In genomic region chr11:35711173-35711910, GRCh38 we compare ENCODE assay signal across 18 cellular contexts. TPM values are rescaled to one million over a fixed set of nuclear protein-coding genes. Genes with fewer than 3 reads are reported as not detected.
DNase-seq lines count a peak whose midpoint lies in the region; ATAC-seq and TF ChIP-seq lines count a peak whose summit lies in the region.
"Had no signal": no experiment of that assay in that cellular context is flagged by ENCODE, and none has a peak within 500 bp of the region (broad histone marks: within the 10 kb centered on the region; RNA-seq: fewer than 3 reads in every experiment).

No MANE protein-coding gene starts in this region.

- CTCF ChIA-PET in BJ (lab: Yijun Ruan, JAX), result interaction anchor here (1.0 kb wide), 1 partner anchor 420 kb away, joined by 3 read pairs; no protein-coding TSS in a partner anchor
- CTCF ChIA-PET in SK-N-SH (lab: Yijun Ruan, JAX), result no interaction called here

- intact Hi-C loops in esophagus muscularis mucosa (cut with DNase I), result no loop called here

- peaks cover 0 to 3% of the 10 kb centered on the region in 2 experiments; a peak in 2 of 4 replicates for H3K4me1 Mint-ChIP-seq in H9

- H3K9me2 ChIP-seq in SK-N-SH, result no peaks in the 10 kb centered on the region

- no peak overlapping the region for H3K4me3 Mint-ChIP-seq in H9
- H3K4me3 Mint-ChIP-seq: activated naive CD4-positive, alpha-beta T cell treated with anti-CD3 and anti-CD28 coated beads, Interleukin-2, amount 50 U/mL, for 24 hours; T-helper 17 cell had no signal

- H4K91ac ChIP-seq in H9 (ENCODE audit: insufficient read length, low read depth, low read length), result no peak overlapping the region

- POLR2A ChIA-PET in BJ (lab: Charles Lee) (no interaction called here), SK-N-SH (lab: Yijun Ruan, JAX) (no interaction called here)

- no peak overlapping the region for H2AK5ac ChIP-seq in H9 (ENCODE audit: insufficient read length, low read length)

- H3K27ac ChIP-seq in H9 (ENCODE audit: insufficient read length, low read depth, low read length) (no peak overlapping the region), SK-N-SH (ENCODE audit: low read depth in 2 of 2, low read length in 1 of 2) (no peak overlapping the region), foreskin keratinocyte (no peak overlapping the region), esophagus muscularis mucosa (replicated peaks in 1 of 4) (no peak overlapping the region)
- H3K27ac ChIP-seq: cardiac muscle cell, upper lobe of right lung had no signal

- H3K79me1 ChIP-seq in H9 (ENCODE audit: insufficient read depth, low read depth, low read length, poor library complexity, severe bottlenecking), result no peaks in the 10 kb centered on the region

- no peak overlapping the region for H2BK12ac ChIP-seq in H9 (ENCODE audit: insufficient read length, low read depth, low read length)

- H3K9me3 ChIP-seq in H9 (ENCODE audit: control insufficient read depth, low read depth, low read length) (no peaks in the 10 kb centered on the region), SK-N-SH (no peaks in the 10 kb centered on the region), esophagus muscularis mucosa (no peaks in the 10 kb centered on the region)
- H3K9me3 ChIP-seq: upper lobe of right lung had no signal

- no peak overlapping the region for H2BK20ac ChIP-seq in H9 (ENCODE audit: low read depth, low read length, poor library complexity, severe bottlenecking)

- H3T11ph ChIP-seq in H9 (ENCODE audit: low read length), result no peak overlapping the region

- H3K36me3 ChIP-seq in BJ (ENCODE audit: control insufficient read depth, insufficient read depth, low read length) (no peaks in the 10 kb centered on the region), SK-N-SH (replicated peaks in 1 of 2; ENCODE audit: control insufficient read depth in 1 of 2, insufficient read depth in 2 of 2, low read length in 1 of 2) (no peaks in the 10 kb centered on the region), esophagus muscularis mucosa (no peaks in the 10 kb centered on the region)
- H3K36me3 ChIP-seq: cardiac muscle cell, upper lobe of right lung had no signal

- H2AFZ ChIP-seq in H9 (ENCODE audit: low read length) (no peak overlapping the region), SK-N-SH (ENCODE audit: low read depth) (no peak overlapping the region)

- no peak overlapping the region for H3K23ac ChIP-seq in H9 (ENCODE audit: insufficient read length, low read depth, low read length)

- no peaks in the 10 kb centered on the region for H3K23me2 ChIP-seq in H9 (ENCODE audit: insufficient read length, low read depth, low read length, poor library complexity, severe bottlenecking)

- H3K9ac ChIP-seq in H9 (ENCODE audit: extremely low read depth, insufficient read length, low read length), result no peak overlapping the region
- no peak overlapping the region for H3K9ac ChIP-seq in SK-N-SH

- H3K4ac ChIP-seq in H9 (ENCODE audit: low read depth, low read length), result no peak overlapping the region

- H3K14ac ChIP-seq in H9 (ENCODE audit: insufficient read depth, low read length), result no peak overlapping the region

- no peak overlapping the region for H3K4me3 ChIP-seq in BJ (ENCODE audit: low read depth, low read length)
- no peak overlapping the region for H3K4me3 ChIP-seq in SK-N-SH (ENCODE audit: low read depth in 2 of 2, low read length in 1 of 2)
- no peak overlapping the region for H3K4me3 ChIP-seq in esophagus muscularis mucosa
- H3K4me3 ChIP-seq: cardiac muscle cell, upper lobe of right lung had no signal

- H2BK120ac ChIP-seq in H9 (ENCODE audit: low read depth, low read length, poor library complexity, severe bottlenecking), result no peak overlapping the region

- no peaks in the 10 kb centered on the region for H3K79me2 ChIP-seq in H9 (ENCODE audit: insufficient read depth, low read length)
- peaks cover 29% of the 10 kb centered on the region for H3K79me2 ChIP-seq in SK-N-SH (ENCODE audit: insufficient read depth)

- no peak for TF ChIP-seq EP300 in SK-N-SH (IDR thresholded peaks at IDR 0.05; ENCODE audit: borderline replicate concordance in 1 of 2, low read depth in 1 of 2, low read length in 1 of 2)
- TF ChIP-seq EP300 in esophagus muscularis mucosa (IDR thresholded peaks at IDR 0.05), result no peak

- H2BK15ac ChIP-seq in H9 (ENCODE audit: low read depth, low read length), result no peak overlapping the region

- H3K27me3 ChIP-seq in BJ (ENCODE audit: control insufficient read depth, insufficient read depth, low read length) (no peaks in the 10 kb centered on the region), H9 (ENCODE audit: insufficient read depth, low read length) (no peaks in the 10 kb centered on the region), SK-N-SH (ENCODE audit: insufficient read depth) (no peaks in the 10 kb centered on the region), foreskin keratinocyte (no peaks in the 10 kb centered on the region), esophagus muscularis mucosa (no peaks in the 10 kb centered on the region)
- H3K27me3 ChIP-seq: cardiac muscle cell, upper lobe of right lung had no signal

- H3K27ac Mint-ChIP-seq in H9, result no peak overlapping the region
- H3K27ac Mint-ChIP-seq: activated naive CD4-positive, alpha-beta T cell treated with anti-CD3 and anti-CD28 coated beads, Interleukin-2, amount 50 U/mL, for 24 hours; T-helper 17 cell had no signal

- H3K4me2 ChIP-seq in H9 (ENCODE audit: insufficient read depth, insufficient read length, low read length), result no peak overlapping the region
- no peak overlapping the region for H3K4me2 ChIP-seq in SK-N-SH

- H3K27me3 Mint-ChIP-seq in H9 (ENCODE audit: low read depth), result no peaks in the 10 kb centered on the region
- H3K27me3 Mint-ChIP-seq: activated naive CD4-positive, alpha-beta T cell treated with anti-CD3 and anti-CD28 coated beads, Interleukin-2, amount 50 U/mL, for 24 hours; T-helper 17 cell had no signal

- no peak overlapping the region for H4K5ac ChIP-seq in H9 (ENCODE audit: insufficient read length, low read depth, low read length)

- no peaks in the 10 kb centered on the region; the same call in 1 of the 2 replicates for H3K4me1 ChIP-seq in H9 (ENCODE audit: insufficient read depth, low read length)
- H3K4me1 ChIP-seq in SK-N-SH (ENCODE audit: control insufficient read depth in 1 of 2, insufficient read depth in 2 of 2, low read depth in 1 of 2, low read length in 1 of 2), result no peaks in the 10 kb centered on the region
- H3K4me1 ChIP-seq in foreskin keratinocyte, result no peaks in the 10 kb centered on the region
- H3K4me1 ChIP-seq in esophagus muscularis mucosa, result peaks cover 0 to 11% (median 3%) of the 10 kb centered on the region in 4 donors
- H3K4me1 ChIP-seq: upper lobe of right lung had no signal

- H4K20me1 ChIP-seq in H9 (ENCODE audit: control insufficient read depth, insufficient read depth, insufficient read length), result no peaks in the 10 kb centered on the region
- peaks cover 21% of the 10 kb centered on the region for H4K20me1 ChIP-seq in SK-N-SH (ENCODE audit: insufficient read depth)

- no peaks in the 10 kb centered on the region for H3K9me3 Mint-ChIP-seq in H9
- H3K9me3 Mint-ChIP-seq: activated naive CD4-positive, alpha-beta T cell treated with anti-CD3 and anti-CD28 coated beads, Interleukin-2, amount 50 U/mL, for 24 hours had no signal

- H2BK5ac ChIP-seq in H9 (ENCODE audit: insufficient read length, low read length), result no peak overlapping the region

- no peak overlapping the region for H3K56ac ChIP-seq in H9 (ENCODE audit: insufficient read length, low read depth, low read length)

- DNase-seq in BJ (ENCODE audit: low read depth) (no peak), H9 (no peak), SK-N-SH (no peak), foreskin keratinocyte (no peak), esophagus muscularis mucosa (ENCODE audit: extremely low spot score) (no peak), Kasumi-1 (lab: John Stamatoyannopoulos, UW) (no peak)
- DNase-seq in stimulated activated CD8-positive, alpha-beta memory T cell treated with anti-CD3 and anti-CD28 coated beads, Interleukin-4, amount 100 ng/mL, for 48 hours, result no peak
- DNase-seq: activated CD4-positive, CD25-positive, alpha-beta regulatory T cell treated with anti-CD3 and anti-CD28 coated beads, Interleukin-2, amount 50 U/mL, for 72 hours; NCI-H2029; NCI-H526 treated with DMSO at 0.1 percent for 48 hours; occipital lobe; RPMI8226; stimulated activated naive CD4-positive, alpha-beta T cell; T-helper 17 cell; upper lobe of right lung had no signal

- no CpG with 5 or more reads among the region's 3 CpGs for WGBS in H9 (ENCODE audit: extremely low coverage, insufficient read length, low lambda C conversion rate)
- 94% methylated on average over 3 of the region's 3 CpGs for whole genome bisulfite sequencing in SK-N-SH (ENCODE audit: low lambda C conversion rate)
- 90% methylated on average over 3 of the region's 3 CpGs for WGBS in esophagus muscularis mucosa

- no peaks in the 10 kb centered on the region for H3K36me3 Mint-ChIP-seq in H9 (ENCODE audit: insufficient read depth in 1 of 3, low read depth in 3 of 3)

- no peaks in the 10 kb centered on the region for H3F3A ChIP-seq in SK-N-SH (replicated peaks; ENCODE audit: insufficient read depth)

- no peak for TF ChIP-seq POLR2A in esophagus muscularis mucosa (IDR thresholded peaks at IDR 0.05; ENCODE audit: low read depth)

- H3K18ac ChIP-seq in H9 (ENCODE audit: insufficient read length, low read depth, low read length), result no peak overlapping the region

- TF ChIP-seq CTCF in BJ (IDR thresholded peaks at IDR 0.05; ENCODE audit: insufficient read depth, low read depth, low read length), result peak; percentile 29; the same call in 1 of the 2 replicates
- TF ChIP-seq CTCF in H9 (conservative IDR thresholded peaks at IDR 0.05), result peak; percentile 32; the same call in 2 of the 3 replicates
- peak; percentile 49 for TF ChIP-seq CTCF in SK-N-SH (IDR thresholded peaks at IDR 0.05)
- peak; percentile 60 for TF ChIP-seq CTCF in foreskin keratinocyte (conservative IDR thresholded peaks at IDR 0.05)
- no peak for TF ChIP-seq CTCF in esophagus muscularis mucosa (IDR thresholded peaks at IDR 0.05)

- peak; percentile 36; the same call in 1 of the 2 replicates for TF ChIP-seq RAD21 in SK-N-SH (IDR thresholded peaks at IDR 0.05; ENCODE audit: low read length)

- ATAC-seq in foreskin keratinocyte (no peak), HG02840 (IDR thresholded peaks at IDR 0.05; ENCODE audit: low FRiP score, unreplicated experiment) (no peak)
- ATAC-seq: T-helper 17 cell, upper lobe of right lung had no signal

- H4K8ac ChIP-seq in H9 (replicated peaks; ENCODE audit: insufficient read length, low read depth, low read length), result no peak overlapping the region

TF ChIP-seq in SK-N-SH, 30 proteins besides CTCF, POLR2A, EP300 and RAD21:
- TF ChIP-seq EZH2phosphoT487 (IDR thresholded peaks at IDR 0.05; ENCODE audit: borderline replicate concordance, low read depth) (no peak), SMC3 (IDR thresholded peaks at IDR 0.05; ENCODE audit: low read depth, low read length) (0 out of 2 replicates have a peak, but pooled peaks have one; percentile 12)

RNA-seq across cellular contexts. Expression of gene TRIM44, which starts 48.8 kb away (rescaled TPM):
- 62.0 and 69.9 TPM in 2 replicates for polyA plus RNA-seq in BJ (2011; rRNA removed)
- 58.3 and 58.8 TPM in 2 replicates for polyA minus RNA-seq in BJ (2011; rRNA and poly(A)+ RNA removed)
- total RNA-seq in H9 (2021), result 34.8 and 37.7 TPM in 2 replicates
- 34.1 and 45.8 TPM in 2 replicates for polyA plus RNA-seq in SK-N-SH (2012; rRNA removed)
- polyA plus RNA-seq in SK-N-SH (2012; cell fraction: cytosol; rRNA removed), result 36.7 and 41.3 TPM in 2 replicates
- polyA plus RNA-seq in SK-N-SH (2012; cell fraction: nucleus; rRNA removed), result 47.3 and 58.5 TPM in 2 replicates
- total RNA-seq in foreskin keratinocyte, result 32.7 and 37.3 TPM in 2 replicates
- 8.4 and 10.4 TPM in 2 replicates for polyA plus RNA-seq in foreskin keratinocyte
- 10 to 100 TPM; 27.4 to 73.4 (median 53.7) TPM for total RNA-seq in esophagus muscularis mucosa

Comparison
In these comparisons a context has a peak if more than half of its experiments do, and no peak if none do; other contexts are left out.
1. CTCF ChIP-seq: peak in BJ (single experiment), H9 (single experiment), SK-N-SH (single experiment) and foreskin keratinocyte (single experiment); none in esophagus muscularis mucosa (0 of 3).